Comparison of ENCODE assay signal across 8 cellular contexts in genomic region chr1:165630629-165631402, GRCh38. TPM values are rescaled to one million over a fixed set of nuclear protein-coding genes. Genes with fewer than 3 reads are reported as not detected.
A peak's percentile ranks its signal among the peaks of the same experiment; 100 is the strongest.
DNase-seq lines count a peak whose midpoint lies in the region; ATAC-seq and TF ChIP-seq lines count a peak whose summit lies in the region.

Gene MGST3, plus strand, starts transcription at chr1:165631234. Its CDS starts 18,614 bp downstream, at chr1:165649848.

- no peaks in the 10 kb centered on the region for H3K79me2 ChIP-seq in parathyroid adenoma

- no peaks in the 10 kb centered on the region for H3K27me3 ChIP-seq in adipocyte (replicated peaks; ENCODE audit: control insufficient read depth, insufficient read depth, low read length)
- no peaks in the 10 kb centered on the region for H3K27me3 ChIP-seq in cardiac muscle cell
- H3K27me3 ChIP-seq in parathyroid adenoma (ENCODE audit: control insufficient read depth, insufficient read depth, low read length) = no peaks in the 10 kb centered on the region
- H3K27me3 ChIP-seq in tibial nerve = no peaks in the 10 kb centered on the region

- H3K9ac ChIP-seq in adipocyte (ENCODE audit: low read length) (peak within 1 kb of the TSS; percentile 94), parathyroid adenoma (peak within 1 kb of the TSS; percentile 39)

- TF ChIP-seq CTCF in GM13976 (IDR thresholded peaks at IDR 0.05; ENCODE audit: borderline replicate concordance, control extremely low read depth, extremely low read depth, insufficient read depth, missing control alignments) (no peak), cardiac muscle cell (IDR thresholded peaks at IDR 0.05; ENCODE audit: low read depth, low read length) (no peak), parathyroid adenoma (IDR thresholded peaks at IDR 0.05) (no peak), tibial nerve (IDR thresholded peaks at IDR 0.05) (no peak)

- H3K36me3 ChIP-seq in adipocyte (ENCODE audit: control insufficient read depth, insufficient read depth, low read length, severe bottlenecking) = peaks cover 3% of the 10 kb centered on the region
- peaks cover 5% of the 10 kb centered on the region for H3K36me3 ChIP-seq in cardiac muscle cell
- H3K36me3 ChIP-seq in parathyroid adenoma (ENCODE audit: control insufficient read depth, insufficient read depth, low read length) = no peaks in the 10 kb centered on the region
- H3K36me3 ChIP-seq in tibial nerve = no peaks in the 10 kb centered on the region

- H3K4me3 ChIP-seq in adipocyte (ENCODE audit: low read length) (peak within 1 kb of the TSS; percentile 99), cardiac muscle cell (peak within 1 kb of the TSS; percentile 67), parathyroid adenoma (ENCODE audit: low read depth, low read length) (peak within 1 kb of the TSS; percentile 96), tibial nerve (peak within 1 kb of the TSS; percentile 69 to 85 (median 79))

- in situ Hi-C loops in GM13976 (cut with MboI; ENCODE audit: low sequenced_read_pairs, unreplicated experiment) = no loop called here

- 0 to 1% methylated on average over 52 to 58 of the region's 58 CpGs for WGBS in tibial nerve, 2 donors

- H3K9me3 ChIP-seq in adipocyte (ENCODE audit: control insufficient read depth, low read length) (no peaks in the 10 kb centered on the region), cardiac muscle cell (ENCODE audit: low read depth) (no peaks in the 10 kb centered on the region), parathyroid adenoma (ENCODE audit: control insufficient read depth, low read length) (no peaks in the 10 kb centered on the region), tibial nerve (no peaks in the 10 kb centered on the region)

- H3K4me2 ChIP-seq in parathyroid adenoma (ENCODE audit: low read length) = peak within 1 kb of the TSS; percentile 94

- TF ChIP-seq POLR2A in tibial nerve (IDR thresholded peaks at IDR 0.05) = peak; percentile 74 to 86

- peak; percentile 48 to 91 for TF ChIP-seq EP300 in tibial nerve (IDR thresholded peaks at IDR 0.05)

- ATAC-seq in HG02852 (IDR thresholded peaks at IDR 0.05; ENCODE audit: unreplicated experiment) = peak; percentile 82

- DNase-seq in GM13976 (ENCODE audit: low spot score) = peak; percentile 94
- peak; percentile 86 for DNase-seq in NCI-H1436 treated with DMSO at 0.1 percent for 48 hours (lab: John Stamatoyannopoulos, UW)
- peak; percentile 87 for DNase-seq in T follicular helper cell (ENCODE audit: low read depth)
- DNase-seq in adipocyte (ENCODE audit: low read depth) = peak; percentile 98
- peak; percentile 96 to 99 for DNase-seq in cardiac muscle cell (ENCODE audit: low read depth in 1 of 2, low spot score in 1 of 2)
- peak; percentile 87 for DNase-seq in tibial nerve (ENCODE audit: low spot score in 2 of 2)

- peak within 1 kb of the TSS; percentile 90 for H3K27ac ChIP-seq in cardiac muscle cell
- H3K27ac ChIP-seq in parathyroid adenoma = peak within 1 kb of the TSS; percentile 93
- peak within 1 kb of the TSS; percentile 70 to 94 (median 91) for H3K27ac ChIP-seq in tibial nerve

- H3K4me1 ChIP-seq in adipocyte (ENCODE audit: control insufficient read depth, insufficient read depth, low read length) (peaks cover 40% of the 10 kb centered on the region), cardiac muscle cell (ENCODE audit: low read depth) (peaks cover 17% of the 10 kb centered on the region), parathyroid adenoma (no peaks in the 10 kb centered on the region), tibial nerve (peaks cover 0 to 48% (median 27%) of the 10 kb centered on the region in 4 donors)

- peak within 1 kb of the TSS; percentile 89 for H2AFZ ChIP-seq in parathyroid adenoma

RNA-seq across cellular contexts. Expression of gene MGST3, which starts in this region (rescaled TPM):
- total RNA-seq in cardiac muscle cell (284 and 358 TPM in 2 replicates), tibial nerve (100 to 1,000 TPM; 106 to 175 (median 157) TPM)
- polyA plus RNA-seq in cardiac muscle cell = 930 and 972 TPM in 2 replicates

Comparison
In these comparisons a context has a peak if more than half of its experiments do, and no peak if none do; other contexts are left out.
1. Peak in every context shown above with its lines: DNase-seq, ATAC-seq, H3K4me3 ChIP-seq and H3K27ac ChIP-seq.